Comparison of ENCODE assay signal across 1 cellular context in the genomic region with DNA sequence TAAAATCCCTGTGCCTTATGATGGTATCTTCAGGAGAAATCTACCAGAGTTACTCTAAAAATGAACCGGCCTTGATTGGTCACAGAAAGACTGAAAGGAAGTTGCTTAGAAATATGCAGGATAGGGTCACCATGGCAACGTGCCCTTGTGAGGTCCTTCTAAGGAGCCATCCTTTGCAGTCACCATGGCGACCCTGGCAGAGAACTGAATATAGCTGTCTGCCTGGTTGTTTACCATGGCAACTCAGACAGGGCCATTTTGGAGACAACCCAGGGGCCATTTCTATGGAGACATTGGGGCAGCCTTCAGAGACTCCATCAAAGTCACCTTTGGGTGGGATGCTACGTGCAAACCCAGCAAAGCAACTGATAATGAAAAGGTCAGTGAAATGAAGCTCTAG.
TF ChIP-seq lines count a peak whose summit lies in the region.

No MANE protein-coding gene starts in this region.

TF ChIP-seq in HepG2, 621 proteins besides CTCF, POLR2A, EP300 and RAD21 (continued from another document):
- TF ChIP-seq, protein P1, sequence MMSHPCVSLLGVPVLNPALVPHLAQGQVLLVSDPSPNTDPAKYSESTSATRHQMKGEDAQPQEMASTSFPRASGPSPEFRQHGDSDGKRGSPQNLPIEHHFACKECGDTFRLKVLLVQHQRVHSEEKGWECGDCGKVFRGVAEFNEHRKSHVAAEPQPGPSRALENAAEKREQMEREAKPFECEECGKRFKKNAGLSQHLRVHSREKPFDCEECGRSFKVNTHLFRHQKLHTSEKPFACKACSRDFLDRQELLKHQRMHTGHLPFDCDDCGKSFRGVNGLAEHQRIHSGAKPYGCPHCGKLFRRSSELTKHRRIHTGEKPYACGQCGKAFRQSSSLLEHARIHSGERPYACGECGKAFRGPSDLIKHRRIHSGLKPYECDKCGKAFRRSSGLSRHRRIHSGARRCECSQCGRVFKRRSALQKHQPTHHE (CRISPR knock-in tag; IDR thresholded peaks at IDR 0.05; ENCODE audit: borderline replicate concordance), result no peak
- TF ChIP-seq KLF16 (CRISPR knock-in tag; IDR thresholded peaks at IDR 0.05) (no peak), FOSL2 (CRISPR knock-in tag; IDR thresholded peaks at IDR 0.05) (no peak), BHLHE40 (IDR thresholded peaks at IDR 0.05; ENCODE audit: low read length) (no peak), ZSCAN29 (CRISPR knock-in tag; conservative IDR thresholded peaks at IDR 0.05) (no peak), SALL1 (CRISPR knock-in tag; IDR thresholded peaks at IDR 0.05) (no peak), ZNF670 (CRISPR knock-in tag; IDR thresholded peaks at IDR 0.05; ENCODE audit: borderline replicate concordance) (no peak), CCDC6 (CRISPR knock-in tag; IDR thresholded peaks at IDR 0.05) (no peak), POGZ (CRISPR knock-in tag; IDR thresholded peaks at IDR 0.05) (no peak), ZNF230 (CRISPR knock-in tag; IDR thresholded peaks at IDR 0.05) (no peak), TAF1 (CRISPR knock-in tag; IDR thresholded peaks at IDR 0.05) (no peak), ZNF709 (CRISPR knock-in tag; IDR thresholded peaks at IDR 0.05) (no peak), SMARCC2 (IDR thresholded peaks at IDR 0.05) (no peak), ZNF788 (CRISPR knock-in tag; IDR thresholded peaks at IDR 0.05; ENCODE audit: borderline replicate concordance) (no peak)
- TF ChIP-seq, protein P2, sequence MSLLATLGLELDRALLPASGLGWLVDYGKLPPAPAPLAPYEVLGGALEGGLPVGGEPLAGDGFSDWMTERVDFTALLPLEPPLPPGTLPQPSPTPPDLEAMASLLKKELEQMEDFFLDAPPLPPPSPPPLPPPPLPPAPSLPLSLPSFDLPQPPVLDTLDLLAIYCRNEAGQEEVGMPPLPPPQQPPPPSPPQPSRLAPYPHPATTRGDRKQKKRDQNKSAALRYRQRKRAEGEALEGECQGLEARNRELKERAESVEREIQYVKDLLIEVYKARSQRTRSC (CRISPR knock-in tag; IDR thresholded peaks at IDR 0.05; ENCODE audit: low read depth), result no peak
- TF ChIP-seq, protein P3, sequence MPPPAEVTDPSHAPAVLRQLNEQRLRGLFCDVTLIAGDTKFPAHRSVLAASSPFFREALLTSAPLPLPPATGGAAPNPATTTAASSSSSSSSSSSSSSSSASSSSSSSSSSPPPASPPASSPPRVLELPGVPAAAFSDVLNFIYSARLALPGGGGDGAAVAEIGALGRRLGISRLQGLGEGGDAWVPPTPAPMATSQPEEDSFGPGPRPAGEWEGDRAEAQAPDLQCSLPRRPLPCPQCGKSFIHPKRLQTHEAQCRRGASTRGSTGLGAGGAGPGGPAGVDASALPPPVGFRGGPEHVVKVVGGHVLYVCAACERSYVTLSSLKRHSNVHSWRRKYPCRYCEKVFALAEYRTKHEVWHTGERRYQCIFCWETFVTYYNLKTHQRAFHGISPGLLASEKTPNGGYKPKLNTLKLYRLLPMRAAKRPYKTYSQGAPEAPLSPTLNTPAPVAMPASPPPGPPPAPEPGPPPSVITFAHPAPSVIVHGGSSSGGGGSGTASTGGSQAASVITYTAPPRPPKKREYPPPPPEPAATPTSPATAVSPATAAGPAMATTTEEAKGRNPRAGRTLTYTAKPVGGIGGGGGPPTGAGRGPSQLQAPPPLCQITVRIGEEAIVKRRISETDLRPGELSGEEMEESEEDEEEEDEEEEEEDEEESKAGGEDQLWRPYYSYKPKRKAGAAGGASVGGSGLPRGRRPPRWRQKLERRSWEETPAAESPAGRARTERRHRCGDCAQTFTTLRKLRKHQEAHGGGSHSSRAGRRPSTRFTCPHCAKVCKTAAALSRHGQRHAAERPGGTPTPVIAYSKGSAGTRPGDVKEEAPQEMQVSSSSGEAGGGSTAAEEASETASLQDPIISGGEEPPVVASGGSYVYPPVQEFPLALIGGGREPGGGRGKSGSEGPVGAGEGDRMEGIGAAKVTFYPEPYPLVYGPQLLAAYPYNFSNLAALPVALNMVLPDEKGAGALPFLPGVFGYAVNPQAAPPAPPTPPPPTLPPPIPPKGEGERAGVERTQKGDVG (CRISPR knock-in tag; IDR thresholded peaks at IDR 0.05; ENCODE audit: borderline replicate concordance), result no peak
- TF ChIP-seq, protein P4, sequence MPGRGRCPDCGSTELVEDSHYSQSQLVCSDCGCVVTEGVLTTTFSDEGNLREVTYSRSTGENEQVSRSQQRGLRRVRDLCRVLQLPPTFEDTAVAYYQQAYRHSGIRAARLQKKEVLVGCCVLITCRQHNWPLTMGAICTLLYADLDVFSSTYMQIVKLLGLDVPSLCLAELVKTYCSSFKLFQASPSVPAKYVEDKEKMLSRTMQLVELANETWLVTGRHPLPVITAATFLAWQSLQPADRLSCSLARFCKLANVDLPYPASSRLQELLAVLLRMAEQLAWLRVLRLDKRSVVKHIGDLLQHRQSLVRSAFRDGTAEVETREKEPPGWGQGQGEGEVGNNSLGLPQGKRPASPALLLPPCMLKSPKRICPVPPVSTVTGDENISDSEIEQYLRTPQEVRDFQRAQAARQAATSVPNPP (CRISPR knock-in tag; IDR thresholded peaks at IDR 0.05), result no peak
TF ChIP-seq in HepG2: peak in this region for 0.
